ENCODE assay signal across 1 cellular context in the genomic region with DNA sequence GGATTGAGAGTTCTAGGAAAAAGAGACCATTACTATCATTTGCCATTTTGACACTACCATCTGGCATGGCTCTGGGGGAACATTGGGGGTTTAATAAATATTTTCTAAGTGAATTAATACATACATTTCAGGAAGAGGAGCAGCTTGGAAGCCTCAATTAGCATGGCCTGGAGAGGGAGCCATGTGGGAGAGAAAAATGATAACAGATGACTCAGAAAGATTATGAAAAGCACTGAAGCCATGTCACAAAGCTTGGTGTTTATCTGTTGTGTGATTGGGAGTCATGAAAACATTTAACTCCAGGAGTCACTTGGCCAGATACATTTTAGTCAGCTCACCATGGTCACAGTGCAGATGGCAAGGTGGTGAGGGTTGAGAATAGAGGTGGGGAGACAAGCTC.
TF ChIP-seq lines count a peak whose summit lies in the region.

No MANE protein-coding gene starts in this region.

TF ChIP-seq in SK-N-SH treated with all-trans-retinoic acid at 6 μM for 48 hours, 23 proteins besides CTCF, POLR2A, EP300 and RAD21 (continued from another document):
- TF ChIP-seq, protein P1, sequence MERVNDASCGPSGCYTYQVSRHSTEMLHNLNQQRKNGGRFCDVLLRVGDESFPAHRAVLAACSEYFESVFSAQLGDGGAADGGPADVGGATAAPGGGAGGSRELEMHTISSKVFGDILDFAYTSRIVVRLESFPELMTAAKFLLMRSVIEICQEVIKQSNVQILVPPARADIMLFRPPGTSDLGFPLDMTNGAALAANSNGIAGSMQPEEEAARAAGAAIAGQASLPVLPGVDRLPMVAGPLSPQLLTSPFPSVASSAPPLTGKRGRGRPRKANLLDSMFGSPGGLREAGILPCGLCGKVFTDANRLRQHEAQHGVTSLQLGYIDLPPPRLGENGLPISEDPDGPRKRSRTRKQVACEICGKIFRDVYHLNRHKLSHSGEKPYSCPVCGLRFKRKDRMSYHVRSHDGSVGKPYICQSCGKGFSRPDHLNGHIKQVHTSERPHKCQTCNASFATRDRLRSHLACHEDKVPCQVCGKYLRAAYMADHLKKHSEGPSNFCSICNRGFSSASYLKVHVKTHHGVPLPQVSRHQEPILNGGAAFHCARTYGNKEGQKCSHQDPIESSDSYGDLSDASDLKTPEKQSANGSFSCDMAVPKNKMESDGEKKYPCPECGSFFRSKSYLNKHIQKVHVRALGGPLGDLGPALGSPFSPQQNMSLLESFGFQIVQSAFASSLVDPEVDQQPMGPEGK (CRISPR knock-in tag; IDR thresholded peaks at IDR 0.05; ENCODE audit: borderline replicate concordance) = no peak
- no peak for TF ChIP-seq SNAI2 (CRISPR knock-in tag; IDR thresholded peaks at IDR 0.05)
- TF ChIP-seq, protein P2, sequence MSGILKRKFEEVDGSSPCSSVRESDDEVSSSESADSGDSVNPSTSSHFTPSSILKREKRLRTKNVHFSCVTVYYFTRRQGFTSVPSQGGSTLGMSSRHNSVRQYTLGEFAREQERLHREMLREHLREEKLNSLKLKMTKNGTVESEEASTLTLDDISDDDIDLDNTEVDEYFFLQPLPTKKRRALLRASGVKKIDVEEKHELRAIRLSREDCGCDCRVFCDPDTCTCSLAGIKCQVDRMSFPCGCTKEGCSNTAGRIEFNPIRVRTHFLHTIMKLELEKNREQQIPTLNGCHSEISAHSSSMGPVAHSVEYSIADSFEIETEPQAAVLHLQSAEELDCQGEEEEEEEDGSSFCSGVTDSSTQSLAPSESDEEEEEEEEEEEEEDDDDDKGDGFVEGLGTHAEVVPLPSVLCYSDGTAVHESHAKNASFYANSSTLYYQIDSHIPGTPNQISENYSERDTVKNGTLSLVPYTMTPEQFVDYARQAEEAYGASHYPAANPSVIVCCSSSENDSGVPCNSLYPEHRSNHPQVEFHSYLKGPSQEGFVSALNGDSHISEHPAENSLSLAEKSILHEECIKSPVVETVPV (CRISPR knock-in tag; IDR thresholded peaks at IDR 0.05) = 0 out of 2 replicates have a peak, but pooled peaks have one; percentile 19
- TF ChIP-seq TCF4 (CRISPR knock-in tag; IDR thresholded peaks at IDR 0.05; ENCODE audit: borderline replicate concordance) = peak; percentile 81
- TF ChIP-seq ESRRG (CRISPR knock-in tag; IDR thresholded peaks at IDR 0.05) = no peak
